ENCODE assay signal across 1 cellular context in genomic region chr6:116680880-116681672, GRCh38.
TF ChIP-seq lines count a peak whose summit lies in the region.

Gene KPNA5 (plus strand): TSS chr6:116681211. CDS start chr6:116681335, 124 bp downstream.

TF ChIP-seq in HepG2, 621 proteins besides CTCF, POLR2A, EP300 and RAD21 (continued from another document and continues in another):
- TF ChIP-seq, protein P1, sequence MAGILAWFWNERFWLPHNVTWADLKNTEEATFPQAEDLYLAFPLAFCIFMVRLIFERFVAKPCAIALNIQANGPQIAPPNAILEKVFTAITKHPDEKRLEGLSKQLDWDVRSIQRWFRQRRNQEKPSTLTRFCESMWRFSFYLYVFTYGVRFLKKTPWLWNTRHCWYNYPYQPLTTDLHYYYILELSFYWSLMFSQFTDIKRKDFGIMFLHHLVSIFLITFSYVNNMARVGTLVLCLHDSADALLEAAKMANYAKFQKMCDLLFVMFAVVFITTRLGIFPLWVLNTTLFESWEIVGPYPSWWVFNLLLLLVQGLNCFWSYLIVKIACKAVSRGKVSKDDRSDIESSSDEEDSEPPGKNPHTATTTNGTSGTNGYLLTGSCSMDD (CRISPR knock-in tag; IDR thresholded peaks at IDR 0.05): no peak
- TF ChIP-seq PAF1 (CRISPR knock-in tag; IDR thresholded peaks at IDR 0.05): no peak
- no peak for TF ChIP-seq ZMAT3 (CRISPR knock-in tag; conservative IDR thresholded peaks at IDR 0.05)
- peak; percentile 95 for TF ChIP-seq ZNF501 (CRISPR knock-in tag; IDR thresholded peaks at IDR 0.05)
- peak; percentile 86; the same call in 1 of the 2 replicates for TF ChIP-seq ZNF383 (CRISPR knock-in tag; IDR thresholded peaks at IDR 0.05; ENCODE audit: borderline replicate concordance)
- TF ChIP-seq, protein P2, sequence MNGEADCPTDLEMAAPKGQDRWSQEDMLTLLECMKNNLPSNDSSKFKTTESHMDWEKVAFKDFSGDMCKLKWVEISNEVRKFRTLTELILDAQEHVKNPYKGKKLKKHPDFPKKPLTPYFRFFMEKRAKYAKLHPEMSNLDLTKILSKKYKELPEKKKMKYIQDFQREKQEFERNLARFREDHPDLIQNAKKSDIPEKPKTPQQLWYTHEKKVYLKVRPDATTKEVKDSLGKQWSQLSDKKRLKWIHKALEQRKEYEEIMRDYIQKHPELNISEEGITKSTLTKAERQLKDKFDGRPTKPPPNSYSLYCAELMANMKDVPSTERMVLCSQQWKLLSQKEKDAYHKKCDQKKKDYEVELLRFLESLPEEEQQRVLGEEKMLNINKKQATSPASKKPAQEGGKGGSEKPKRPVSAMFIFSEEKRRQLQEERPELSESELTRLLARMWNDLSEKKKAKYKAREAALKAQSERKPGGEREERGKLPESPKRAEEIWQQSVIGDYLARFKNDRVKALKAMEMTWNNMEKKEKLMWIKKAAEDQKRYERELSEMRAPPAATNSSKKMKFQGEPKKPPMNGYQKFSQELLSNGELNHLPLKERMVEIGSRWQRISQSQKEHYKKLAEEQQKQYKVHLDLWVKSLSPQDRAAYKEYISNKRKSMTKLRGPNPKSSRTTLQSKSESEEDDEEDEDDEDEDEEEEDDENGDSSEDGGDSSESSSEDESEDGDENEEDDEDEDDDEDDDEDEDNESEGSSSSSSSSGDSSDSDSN (CRISPR knock-in tag; IDR thresholded peaks at IDR 0.05): peak; percentile 89
- TF ChIP-seq ARID3A (IDR thresholded peaks at IDR 0.05; ENCODE audit: low read depth, low read length): peak; percentile 8; the same call in 1 of the 2 replicates
- TF ChIP-seq ESRRA (CRISPR knock-in tag; IDR thresholded peaks at IDR 0.05; ENCODE audit: low read depth): 0 out of 2 replicates have a peak, but pooled peaks have one; percentile 47
- TF ChIP-seq HNRNPH1 (optimal IDR thresholded peaks at IDR 0.05; ENCODE audit: low read depth, low read length): no peak
- peak; percentile 75; the same call in 1 of the 2 replicates for TF ChIP-seq ZNF275 (CRISPR knock-in tag; IDR thresholded peaks at IDR 0.05; ENCODE audit: borderline replicate concordance)
- peak; percentile 54; the same call in 1 of the 2 replicates for TF ChIP-seq ZNF816 (CRISPR knock-in tag; IDR thresholded peaks at IDR 0.05; ENCODE audit: borderline replicate concordance)
- TF ChIP-seq ARNT (IDR thresholded peaks at IDR 0.05): no peak
- peak; percentile 43 for TF ChIP-seq XRCC5 (optimal IDR thresholded peaks at IDR 0.05; ENCODE audit: low read length)
- TF ChIP-seq SP2 (CRISPR knock-in tag; IDR thresholded peaks at IDR 0.05): peak; percentile 35; the same call in 1 of the 2 replicates
- peak; percentile 84 for TF ChIP-seq RFXANK (CRISPR knock-in tag; IDR thresholded peaks at IDR 0.05)
- peak; percentile 14; the same call in 1 of the 2 replicates for TF ChIP-seq FOXM1 (CRISPR knock-in tag; IDR thresholded peaks at IDR 0.05)
- no peak for TF ChIP-seq IRX3 (CRISPR knock-in tag; IDR thresholded peaks at IDR 0.05; ENCODE audit: borderline replicate concordance, low read depth)
- no peak for TF ChIP-seq ZNF260 (CRISPR knock-in tag; IDR thresholded peaks at IDR 0.05; ENCODE audit: borderline replicate concordance, low read depth)
- TF ChIP-seq RFXAP (CRISPR knock-in tag; IDR thresholded peaks at IDR 0.05; ENCODE audit: borderline replicate concordance): peak; percentile 78
- peak; percentile 91; the same call in 1 of the 2 replicates for TF ChIP-seq ATF5 (CRISPR knock-in tag; IDR thresholded peaks at IDR 0.05; ENCODE audit: low read depth)
- peak; percentile 81 for TF ChIP-seq THAP7 (CRISPR knock-in tag; IDR thresholded peaks at IDR 0.05)
- TF ChIP-seq E2F1 (CRISPR knock-in tag; IDR thresholded peaks at IDR 0.05): peak; percentile 58; the same call in 1 of the 2 replicates
- peak; percentile 87 for TF ChIP-seq GATAD2A (CRISPR knock-in tag; IDR thresholded peaks at IDR 0.05)
- TF ChIP-seq ZMYM4 (CRISPR knock-in tag; IDR thresholded peaks at IDR 0.05): peak; percentile 97
- peak; percentile 68; the same call in 1 of the 2 replicates for TF ChIP-seq ZFP90 (CRISPR knock-in tag; IDR thresholded peaks at IDR 0.05; ENCODE audit: borderline replicate concordance)
- no peak for TF ChIP-seq ZNF329 (CRISPR knock-in tag; IDR thresholded peaks at IDR 0.05; ENCODE audit: low read depth)
- TF ChIP-seq ZNF670 (CRISPR knock-in tag; IDR thresholded peaks at IDR 0.05; ENCODE audit: borderline replicate concordance): peak; percentile 60; the same call in 1 of the 2 replicates
- TF ChIP-seq ATF1 (CRISPR knock-in tag; IDR thresholded peaks at IDR 0.05): no peak
- TF ChIP-seq ZNF773 (CRISPR knock-in tag; IDR thresholded peaks at IDR 0.05; ENCODE audit: borderline replicate concordance): peak; percentile 20; the same call in 1 of the 2 replicates
- TF ChIP-seq GPN1 (CRISPR knock-in tag; IDR thresholded peaks at IDR 0.05; ENCODE audit: borderline replicate concordance): no peak; the same call in 1 of the 2 replicates
- TF ChIP-seq ZSCAN22 (CRISPR knock-in tag; IDR thresholded peaks at IDR 0.05): 0 out of 2 replicates have a peak, but pooled peaks have one; percentile 62
- TF ChIP-seq ZNF574 (CRISPR knock-in tag; IDR thresholded peaks at IDR 0.05): peak; percentile 91
- TF ChIP-seq AGO2 (optimal IDR thresholded peaks at IDR 0.05; ENCODE audit: low read depth, low read length): peak; percentile 48
- TF ChIP-seq, protein P3, sequence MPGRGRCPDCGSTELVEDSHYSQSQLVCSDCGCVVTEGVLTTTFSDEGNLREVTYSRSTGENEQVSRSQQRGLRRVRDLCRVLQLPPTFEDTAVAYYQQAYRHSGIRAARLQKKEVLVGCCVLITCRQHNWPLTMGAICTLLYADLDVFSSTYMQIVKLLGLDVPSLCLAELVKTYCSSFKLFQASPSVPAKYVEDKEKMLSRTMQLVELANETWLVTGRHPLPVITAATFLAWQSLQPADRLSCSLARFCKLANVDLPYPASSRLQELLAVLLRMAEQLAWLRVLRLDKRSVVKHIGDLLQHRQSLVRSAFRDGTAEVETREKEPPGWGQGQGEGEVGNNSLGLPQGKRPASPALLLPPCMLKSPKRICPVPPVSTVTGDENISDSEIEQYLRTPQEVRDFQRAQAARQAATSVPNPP (CRISPR knock-in tag; IDR thresholded peaks at IDR 0.05): 0 out of 2 replicates have a peak, but pooled peaks have one; percentile 57
- TF ChIP-seq NR2F2 (IDR thresholded peaks at IDR 0.05; ENCODE audit: borderline replicate concordance, low read depth): 0 out of 2 replicates have a peak, but pooled peaks have one; percentile 12
- no peak for TF ChIP-seq ZBTB1 (CRISPR knock-in tag; IDR thresholded peaks at IDR 0.05; ENCODE audit: borderline replicate concordance)
- TF ChIP-seq, protein P4, sequence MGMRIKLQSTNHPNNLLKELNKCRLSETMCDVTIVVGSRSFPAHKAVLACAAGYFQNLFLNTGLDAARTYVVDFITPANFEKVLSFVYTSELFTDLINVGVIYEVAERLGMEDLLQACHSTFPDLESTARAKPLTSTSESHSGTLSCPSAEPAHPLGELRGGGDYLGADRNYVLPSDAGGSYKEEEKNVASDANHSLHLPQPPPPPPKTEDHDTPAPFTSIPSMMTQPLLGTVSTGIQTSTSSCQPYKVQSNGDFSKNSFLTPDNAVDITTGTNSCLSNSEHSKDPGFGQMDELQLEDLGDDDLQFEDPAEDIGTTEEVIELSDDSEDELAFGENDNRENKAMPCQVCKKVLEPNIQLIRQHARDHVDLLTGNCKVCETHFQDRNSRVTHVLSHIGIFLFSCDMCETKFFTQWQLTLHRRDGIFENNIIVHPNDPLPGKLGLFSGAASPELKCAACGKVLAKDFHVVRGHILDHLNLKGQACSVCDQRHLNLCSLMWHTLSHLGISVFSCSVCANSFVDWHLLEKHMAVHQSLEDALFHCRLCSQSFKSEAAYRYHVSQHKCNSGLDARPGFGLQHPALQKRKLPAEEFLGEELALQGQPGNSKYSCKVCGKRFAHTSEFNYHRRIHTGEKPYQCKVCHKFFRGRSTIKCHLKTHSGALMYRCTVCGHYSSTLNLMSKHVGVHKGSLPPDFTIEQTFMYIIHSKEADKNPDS (CRISPR knock-in tag; IDR thresholded peaks at IDR 0.05): no peak
- TF ChIP-seq ZNF34 (CRISPR knock-in tag; IDR thresholded peaks at IDR 0.05; ENCODE audit: borderline replicate concordance): peak; percentile 84; the same call in 1 of the 2 replicates
- peak; percentile 45; the same call in 1 of the 2 replicates for TF ChIP-seq ZBTB20 (CRISPR knock-in tag; IDR thresholded peaks at IDR 0.05; ENCODE audit: borderline replicate concordance, low read depth)
- TF ChIP-seq ZNF552 (CRISPR knock-in tag; IDR thresholded peaks at IDR 0.05; ENCODE audit: borderline replicate concordance): peak; percentile 40; the same call in 1 of the 2 replicates
- TF ChIP-seq RBM22 (optimal IDR thresholded peaks at IDR 0.05; ENCODE audit: low read length): no peak
- peak; percentile 95 for TF ChIP-seq ZNF510 (CRISPR knock-in tag; IDR thresholded peaks at IDR 0.05; ENCODE audit: low read depth)
- TF ChIP-seq ZNF563 (CRISPR knock-in tag; IDR thresholded peaks at IDR 0.05): peak; percentile 93
- TF ChIP-seq NR3C1 (CRISPR knock-in tag; IDR thresholded peaks at IDR 0.05): no peak
